12 cellular contexts compared by ENCODE assay signal in the genomic region with DNA sequence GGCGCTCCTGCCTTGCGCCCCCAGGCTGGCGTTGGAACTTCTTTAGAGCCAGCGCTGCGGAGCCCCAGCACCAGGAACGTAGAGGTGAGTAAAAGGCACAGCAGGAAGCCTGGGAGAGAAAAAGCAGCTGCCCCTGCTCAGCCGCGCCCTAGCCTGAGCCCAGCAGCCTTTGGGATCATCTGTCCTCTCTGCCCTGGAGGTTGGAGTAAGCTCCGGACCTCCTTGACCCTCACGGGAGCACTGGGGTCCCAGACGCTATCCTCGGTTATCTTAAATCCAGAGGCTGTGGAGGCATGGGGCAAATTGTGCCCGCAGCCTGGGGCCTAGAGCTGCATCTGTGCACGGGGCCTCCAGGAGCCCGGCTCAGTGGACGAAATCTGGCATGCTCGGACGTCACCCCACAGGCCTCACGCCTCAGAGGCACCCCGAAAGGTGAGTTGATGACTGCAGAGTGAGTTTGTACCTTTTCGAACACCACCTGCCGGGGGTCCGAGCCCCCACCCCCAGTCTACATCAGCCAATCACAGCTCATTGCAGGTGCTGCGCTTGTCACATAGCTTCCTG. TPM values are rescaled to one million over a fixed set of nuclear protein-coding genes. Genes with fewer than 3 reads are reported as not detected.
DNase-seq lines count a peak whose midpoint lies in the region; ATAC-seq, FAIRE-seq and TF ChIP-seq lines count a peak whose summit lies in the region.
"Had no signal": no experiment of that assay in that cellular context is flagged by ENCODE, and none has a peak within 500 bp of the region (broad histone marks: within the 10 kb centered on the region; RNA-seq: fewer than 3 reads in every experiment).

No MANE protein-coding gene starts in this region.

- peaks cover 0 to 10% of the 10 kb centered on the region in 2 donors for H3K4me1 ChIP-seq in small intestine (ENCODE audit: control insufficient read depth in 2 of 2, insufficient read depth in 1 of 2, low read depth in 1 of 2, low read length in 1 of 2)

- no peak overlapping the region for H3K27ac Mint-ChIP-seq in activated CD4-positive, alpha-beta T cell treated with anti-CD3 and anti-CD28 coated beads, Interleukin-2, amount 10 ng/mL, durations not matched to agents 24 days and 14 days

- no peaks in the 10 kb centered on the region for H3K9me3 ChIP-seq in small intestine (ENCODE audit: control insufficient read depth, low read depth)
- H3K9me3 ChIP-seq: upper lobe of left lung had no signal

- H3K27me3 Mint-ChIP-seq in activated CD4-positive, alpha-beta T cell treated with anti-CD3 and anti-CD28 coated beads, Interleukin-2, amount 10 ng/mL, durations not matched to agents 24 days and 14 days = peaks cover 3% of the 10 kb centered on the region

- ATAC-seq in left colon (peak; percentile 46), HG02885 (IDR thresholded peaks at IDR 0.05; ENCODE audit: poor library complexity, unreplicated experiment) (no peak)

- no peak for TF ChIP-seq CTCF in WI38 (IDR thresholded peaks at IDR 0.05; ENCODE audit: low read depth, low read length)

- no peaks in the 10 kb centered on the region for H3K9me3 Mint-ChIP-seq in activated CD4-positive, alpha-beta T cell treated with anti-CD3 and anti-CD28 coated beads, Interleukin-2, amount 10 ng/mL, durations not matched to agents 24 days and 14 days

- no peaks in the 10 kb centered on the region for H3K36me3 ChIP-seq in small intestine (ENCODE audit: control insufficient read depth in 2 of 2, insufficient read depth in 2 of 2, low read length in 2 of 2)

- 44 to 74% (median 69%) methylated on average over 24 of the region's 24 CpGs for WGBS in small intestine, 3 donors

- FAIRE-seq in small intestine (lab: Jason Lieb, UNC) = no peak

- no peaks in the 10 kb centered on the region for H3K27me3 ChIP-seq in small intestine (ENCODE audit: control insufficient read depth in 2 of 2, insufficient read depth in 2 of 2, low read length in 2 of 2)
- H3K27me3 ChIP-seq: upper lobe of left lung had no signal

- DNase-seq in activated CD4-positive, alpha-beta T cell treated with anti-CD3 and anti-CD28 coated beads, Interleukin-2, amount 10 ng/mL, durations not matched to agents 24 days and 14 days = no peak
- DNase-seq in activated CD4-positive, alpha-beta T cell treated with anti-CD3 and anti-CD28 coated beads, Interleukin-2, amount 50 U/mL, for 4 hours = no peak
- peak; percentile 61 to 70 for DNase-seq in left colon
- peak; percentile 54 for DNase-seq in small intestine
- no peak for DNase-seq in dermis blood vessel endothelial cell
- DNase-seq in NCI-H187 treated with DMSO at 0.1 percent for 48 hours (lab: John Stamatoyannopoulos, UW) = no peak
- DNase-seq: NCI-H187, RPMI8226 had no signal

- H3K4me1 Mint-ChIP-seq in activated CD4-positive, alpha-beta T cell treated with anti-CD3 and anti-CD28 coated beads, Interleukin-2, amount 10 ng/mL, durations not matched to agents 24 days and 14 days = peaks cover 24% of the 10 kb centered on the region

- intact Hi-C loops in activated CD4-positive, alpha-beta T cell treated with anti-CD3 and anti-CD28 coated beads, Interleukin-2, amount 10 ng/mL, durations not matched to agents 24 days and 14 days (cut with micrococcal nuclease) = loop anchor here (5.0 to 10.0 kb wide), 4 partner anchors 58 to 886 kb away; a partner anchor contains a TSS
- intact Hi-C loops in left colon (cut with DNase I, micrococcal nuclease) = no loop called here

- H3K4me3 ChIP-seq in WI38 (ENCODE audit: low read depth, low read length) (peak overlapping the region; percentile 65; the same call in 1 of the 2 replicates), small intestine (ENCODE audit: low read depth in 1 of 2, low read length in 2 of 2) (no peak overlapping the region)

- peaks cover 12% of the 10 kb centered on the region for H3K36me3 Mint-ChIP-seq in activated CD4-positive, alpha-beta T cell treated with anti-CD3 and anti-CD28 coated beads, Interleukin-2, amount 10 ng/mL, durations not matched to agents 24 days and 14 days (ENCODE audit: low read depth)

- no peak overlapping the region for H3K27ac ChIP-seq in small intestine (ENCODE audit: low read depth in 1 of 2, low read length in 1 of 2)
- H3K27ac ChIP-seq: parathyroid adenoma had no signal

- H3K4me3 Mint-ChIP-seq in activated CD4-positive, alpha-beta T cell treated with anti-CD3 and anti-CD28 coated beads, Interleukin-2, amount 10 ng/mL, durations not matched to agents 24 days and 14 days = peak overlapping the region; percentile 15

RNA-seq across cellular contexts. Expression of a gene that starts 1.6 kb away (rescaled TPM):
- 45.6 and 46.5 TPM in 2 replicates for total RNA-seq in activated CD4-positive, alpha-beta T cell treated with anti-CD3 and anti-CD28 coated beads, Interleukin-2, amount 10 ng/mL, durations not matched to agents 24 days and 14 days
- 100 to 1,000 TPM in 1 of 2 donors, 10 to 100 TPM in 1; 59.4 to 119 TPM for total RNA-seq in left colon
- polyA plus RNA-seq in small intestine = 10 to 100 TPM; 15.0 to 30.3 (median 17.8) TPM
- 54.4 and 65.5 TPM in 2 replicates for total RNA-seq in dermis blood vessel endothelial cell

RNA-seq across cellular contexts. Expression of a gene that starts 11.4 kb away (rescaled TPM):
- 6.8 and 8.1 TPM in 2 replicates for total RNA-seq in activated CD4-positive, alpha-beta T cell treated with anti-CD3 and anti-CD28 coated beads, Interleukin-2, amount 10 ng/mL, durations not matched to agents 24 days and 14 days
- total RNA-seq in left colon = 10 to 100 TPM; 42.4 to 77.8 TPM
- polyA plus RNA-seq in small intestine = 10 to 100 TPM; 11.9 to 57.7 (median 19.5) TPM
- 5.2 and 10.9 TPM in 2 replicates for total RNA-seq in dermis blood vessel endothelial cell

RNA-seq across cellular contexts. Expression of a gene that starts 35.3 kb away (rescaled TPM):
- total RNA-seq in activated CD4-positive, alpha-beta T cell treated with anti-CD3 and anti-CD28 coated beads, Interleukin-2, amount 10 ng/mL, durations not matched to agents 24 days and 14 days = 198 and 210 TPM in 2 replicates
- total RNA-seq in left colon = 10 to 100 TPM; 72.6 to 96.2 TPM
- polyA plus RNA-seq in small intestine = 10 to 100 TPM; 73.8 to 74.5 (median 74.3) TPM
- total RNA-seq in dermis blood vessel endothelial cell = 56.0 and 74.9 TPM in 2 replicates

Comparison
In these comparisons a context has a peak if more than half of its experiments do, and no peak if none do; other contexts are left out.
1. DNase-seq: peak in left colon (2 of 2) and small intestine (single experiment); none in activated CD4-positive, alpha-beta T cell treated with anti-CD3 and anti-CD28 coated beads, Interleukin-2, amount 10 ng/mL, durations not matched to agents 24 days and 14 days (single experiment), activated CD4-positive, alpha-beta T cell treated with anti-CD3 and anti-CD28 coated beads, Interleukin-2, amount 50 U/mL, for 4 hours (0 of 2), dermis blood vessel endothelial cell (single experiment) and NCI-H187 treated with DMSO at 0.1 percent for 48 hours (single experiment).